8 cellular contexts compared by ENCODE assay signal in genomic region chr14:22767323-22767589, GRCh38. TPM values are rescaled to one million over a fixed set of nuclear protein-coding genes. Genes with fewer than 3 reads are reported as not detected.
DNase-seq lines count a peak whose midpoint lies in the region; ATAC-seq and TF ChIP-seq lines count a peak whose summit lies in the region.

No MANE protein-coding gene starts in this region.

- H3K9me3 ChIP-seq in T-helper 17 cell (ENCODE audit: control insufficient read depth, low read length, poor library complexity, severe bottlenecking) = peaks cover 5% of the 10 kb centered on the region
- H3K9me3 ChIP-seq in iPS DF 6.9 (ENCODE audit: control insufficient read depth, insufficient read depth, low read length) = no peaks in the 10 kb centered on the region
- peaks cover 0 to 2% (median 0%) of the 10 kb centered on the region in 4 donors for H3K9me3 ChIP-seq in stomach

- TF ChIP-seq POLR2A in stomach (IDR thresholded peaks at IDR 0.05) = no peak

- CTCF ChIA-PET in activated CD4-positive, alpha-beta T cell treated with anti-CD3 and anti-CD28 coated beads for 36 hours (lab: Charles Lee) = interaction anchor here (0.7 to 4.5 kb wide), 9 partner anchors 15 to 197 kb away, joined by 3 to 35 read pairs (median 5); partner anchors contain the start of genes DAD1, MRPL52, OR6J1 and PRMT5

- no peaks in the 10 kb centered on the region for H3K27me3 ChIP-seq in iPS DF 6.9 (ENCODE audit: control insufficient read depth, insufficient read depth, low read length)
- no peaks in the 10 kb centered on the region for H3K27me3 ChIP-seq in stomach

- POLR2A ChIA-PET in activated CD4-positive, alpha-beta T cell treated with anti-CD3 and anti-CD28 coated beads for 36 hours (lab: Charles Lee) = interaction anchor here (0.7 to 1.6 kb wide), 3 partner anchors 70 to 211 kb away, joined by 3 to 11 read pairs (median 4); no protein-coding TSS in a partner anchor

- no peaks in the 10 kb centered on the region for H3K4me1 ChIP-seq in iPS DF 6.9 (ENCODE audit: control insufficient read depth, insufficient read depth, low read length)
- peaks cover 12 to 26% (median 19%) of the 10 kb centered on the region in 4 donors for H3K4me1 ChIP-seq in stomach

- intact Hi-C loops in activated CD4-positive, alpha-beta T cell treated with anti-CD3 and anti-CD28 coated beads for 36 hours (cut with DNase I, micrococcal nuclease) = loop anchor here (2.0 to 5.0 kb wide), 4 partner anchors 85 to 1255 kb away; partner anchors contain the start of genes METTL3 (in 1 of the 2) and NGDN (in 1 of the 2)
- intact Hi-C loops in stomach (cut with DNase I; ENCODE audit: low total_unique reads) = no loop called here

- WGBS in iPS DF 6.9 (ENCODE audit: insufficient coverage, insufficient read length) = no CpG with 5 or more reads among the region's 6 CpGs
- WGBS in stomach, 5 donors = 0 to 3% (median 2%) methylated on average over 3 to 6 of the region's 6 CpGs

- no peak for TF ChIP-seq CTCF in stomach (IDR thresholded peaks at IDR 0.05)

- H3K4me3 ChIP-seq in iPS DF 6.9 (ENCODE audit: low read length) (peak overlapping the region; percentile 84; the same call in 1 of the 2 replicates), stomach (peak overlapping the region; percentile 87 to 95 (median 93))

- H3K27ac Mint-ChIP-seq in activated CD4-positive, alpha-beta T cell treated with anti-CD3 and anti-CD28 coated beads for 36 hours = peak overlapping the region; percentile 99
- peak overlapping the region; percentile 96 for H3K27ac Mint-ChIP-seq in T-helper 17 cell

- H3K27me3 Mint-ChIP-seq in activated CD4-positive, alpha-beta T cell treated with anti-CD3 and anti-CD28 coated beads for 36 hours = no peaks in the 10 kb centered on the region
- H3K27me3 Mint-ChIP-seq in T-helper 17 cell = no peaks in the 10 kb centered on the region

- H3K27ac ChIP-seq in iPS DF 6.9 (ENCODE audit: low read length) = no peak overlapping the region
- peak overlapping the region; percentile 81 to 90 (median 89) for H3K27ac ChIP-seq in stomach

- H3K36me3 ChIP-seq in iPS DF 6.9 (ENCODE audit: control insufficient read depth, insufficient read depth, low read length) = peaks cover 17% of the 10 kb centered on the region; the same call in 1 of the 2 replicates
- peaks cover 29 to 47% (median 45%) of the 10 kb centered on the region in 4 donors for H3K36me3 ChIP-seq in stomach

- DNase-seq in activated CD4-positive, alpha-beta T cell treated with anti-CD3 and anti-CD28 coated beads for 36 hours = no peak
- no peak for DNase-seq in activated CD4-positive, alpha-beta T cell treated with anti-CD3 and anti-CD28 coated beads for 1 hour
- DNase-seq in T-helper 17 cell (no peak), iPS DF 6.9 (ENCODE audit: low read depth, low spot score) (no peak), stomach (no peak), NCI-H526 treated with DMSO at 0.1 percent for 48 hours (lab: John Stamatoyannopoulos, UW) (no peak), NCI-H146 treated with DMSO at 0.1 percent for 48 hours (lab: John Stamatoyannopoulos, UW; ENCODE audit: unreplicated experiment) (no peak)

- no peak for TF ChIP-seq EP300 in stomach (IDR thresholded peaks at IDR 0.05)

- peaks cover 65% of the 10 kb centered on the region for H3K36me3 Mint-ChIP-seq in activated CD4-positive, alpha-beta T cell treated with anti-CD3 and anti-CD28 coated beads for 36 hours (ENCODE audit: low read depth)
- H3K36me3 Mint-ChIP-seq in T-helper 17 cell (ENCODE audit: low read depth) = peaks cover 13% of the 10 kb centered on the region

- no peak for ATAC-seq in activated CD4-positive, alpha-beta T cell treated with anti-CD3 and anti-CD28 coated beads for 36 hours
- no peak for ATAC-seq in T-helper 17 cell
- ATAC-seq in GM21786 (IDR thresholded peaks at IDR 0.05; ENCODE audit: unreplicated experiment) = no peak

- H3K4me1 Mint-ChIP-seq in activated CD4-positive, alpha-beta T cell treated with anti-CD3 and anti-CD28 coated beads for 36 hours = peaks cover 32% of the 10 kb centered on the region
- H3K4me1 Mint-ChIP-seq in T-helper 17 cell = peaks cover 31% of the 10 kb centered on the region

- peak overlapping the region; percentile 90 for H3K4me3 Mint-ChIP-seq in activated CD4-positive, alpha-beta T cell treated with anti-CD3 and anti-CD28 coated beads for 36 hours
- peak overlapping the region; percentile 90 for H3K4me3 Mint-ChIP-seq in T-helper 17 cell

- H3K9me3 Mint-ChIP-seq in activated CD4-positive, alpha-beta T cell treated with anti-CD3 and anti-CD28 coated beads for 36 hours (ENCODE audit: low read depth) = peaks cover 3% of the 10 kb centered on the region

RNA-seq across cellular contexts. Expression of gene OXA1L, which starts 0.8 kb away (rescaled TPM):
- 100 to 1,000 TPM; 136 to 148 TPM for total RNA-seq in activated CD4-positive, alpha-beta T cell treated with anti-CD3 and anti-CD28 coated beads for 36 hours
- total RNA-seq in T-helper 17 cell (100 to 1,000 TPM; 150 to 171 TPM), stomach (100 to 1,000 TPM in 1 of 5 donors, 10 to 100 TPM in 4; 46.7 to 119 (median 58.6) TPM)
- 100 to 1,000 TPM in 1 of 3 donors, 10 to 100 TPM in 2; 81.9 to 116 (median 97.9) TPM for polyA plus RNA-seq in stomach

RNA-seq across cellular contexts. Expression of gene SLC7A7, which starts 48.0 kb away (rescaled TPM):
- total RNA-seq in activated CD4-positive, alpha-beta T cell treated with anti-CD3 and anti-CD28 coated beads for 36 hours = under 1 TPM; 0.50 to 0.72 TPM
- 1 to 10 TPM in 1 of 2 donors, under 1 TPM in 1; 0.55 to 3.1 TPM for total RNA-seq in T-helper 17 cell
- 10 to 100 TPM in 2 of 5 donors, 1 to 10 TPM in 1, not detected in 2; 7.6 to 29.4 (median 10.5) TPM for total RNA-seq in stomach
- polyA plus RNA-seq in stomach = 1 to 10 TPM; 3.1 to 8.6 (median 3.2) TPM
